In genomic region chr17:11814655-11815262, GRCh38 we compare ENCODE assay signal across 19 cellular contexts.
"Had no signal": no experiment of that assay in that cellular context is flagged by ENCODE, and none has a peak within 500 bp of the region (broad histone marks: within the 10 kb centered on the region; RNA-seq: fewer than 3 reads in every experiment).

No MANE protein-coding gene starts in this region.

- DNase-seq: dorsolateral prefrontal cortex; effector CD8-positive, alpha-beta T cell; gastrocnemius medialis; heart right ventricle; hypothalamus; left cardiac atrium; left ventricle myocardium inferior; mesenchymal stem cell; midbrain; occipital lobe; pancreas; right cardiac atrium; stimulated activated CD4-positive, alpha-beta T cell treated with anti-CD3 and anti-CD28 coated beads, Interleukin-4, amount 100 ng/mL, for 1 hour; stimulated activated CD8-positive, alpha-beta memory T cell treated with anti-CD3 and anti-CD28 coated beads, Interleukin-4, amount 100 ng/mL, for 48 hours; stimulated activated naive CD8-positive, alpha-beta T cell treated with anti-CD3 and anti-CD28 coated beads, Interleukin-15, Interleukin-2, amounts not matched to agents 100 U/mL and 50 U/mL, for 24 hours; thyroid gland had no signal

- ATAC-seq: esophagus mucosa; gastrocnemius medialis; natural killer cell treated with Interleukin-12 subunit alpha and Interleukin-12 subunit beta and Interleukin-15 and Interleukin-18, amount 100 ng/mL, for 72 hours; pancreas; stimulated activated effector memory CD8-positive, alpha-beta T cell treated with anti-CD3 and anti-CD28 coated beads, Interleukin-12 subunit alpha, Interleukin-12 subunit beta, amount 100 ng/mL, for 72 hours; stimulated activated naive CD8-positive, alpha-beta T cell treated with anti-CD3 and anti-CD28 coated beads, Interleukin-15, Interleukin-2, amounts not matched to agents 100 U/mL and 50 U/mL, for 24 hours had no signal
